1 cellular context compared by ENCODE assay signal in the genomic region with DNA sequence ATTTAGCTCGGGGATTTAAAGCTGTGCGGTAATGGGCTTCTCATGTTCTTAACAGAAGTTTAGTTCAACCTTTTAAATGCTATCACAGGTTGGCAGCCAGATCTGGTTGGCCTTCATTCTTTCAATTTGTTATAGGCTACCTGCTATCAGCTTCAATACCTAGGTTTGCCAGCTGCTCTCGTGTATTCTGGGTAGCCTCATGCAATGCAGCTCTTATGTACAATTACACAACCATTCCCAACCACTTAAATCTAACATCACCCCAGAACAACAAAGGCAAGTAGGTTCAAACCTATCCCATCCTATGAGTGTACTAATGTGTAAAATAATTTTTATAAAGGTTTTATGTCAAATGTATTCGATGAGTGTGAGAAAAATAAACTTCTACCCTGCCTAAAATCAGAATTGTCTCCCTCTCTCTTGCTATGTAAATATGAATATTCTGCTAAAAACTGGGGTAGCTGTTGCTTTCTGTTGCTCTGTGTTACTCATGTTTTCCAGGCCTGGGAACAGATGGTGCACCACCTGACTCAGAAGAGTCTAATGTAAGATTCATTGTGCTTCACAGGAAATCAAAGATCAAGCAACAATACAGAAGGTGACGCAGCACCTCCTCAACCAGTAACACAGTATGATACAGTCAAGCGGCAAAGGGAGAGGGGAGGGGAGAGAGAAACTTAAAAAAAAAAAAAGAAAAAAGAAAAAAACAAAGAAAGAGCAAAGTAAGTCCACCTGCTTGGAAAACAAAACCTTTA.
TF ChIP-seq lines count a peak whose summit lies in the region.

No MANE protein-coding gene starts in this region.

TF ChIP-seq in SK-N-SH, 30 proteins besides CTCF, POLR2A, EP300 and RAD21 (continued from another document):
- TF ChIP-seq, protein P1, sequence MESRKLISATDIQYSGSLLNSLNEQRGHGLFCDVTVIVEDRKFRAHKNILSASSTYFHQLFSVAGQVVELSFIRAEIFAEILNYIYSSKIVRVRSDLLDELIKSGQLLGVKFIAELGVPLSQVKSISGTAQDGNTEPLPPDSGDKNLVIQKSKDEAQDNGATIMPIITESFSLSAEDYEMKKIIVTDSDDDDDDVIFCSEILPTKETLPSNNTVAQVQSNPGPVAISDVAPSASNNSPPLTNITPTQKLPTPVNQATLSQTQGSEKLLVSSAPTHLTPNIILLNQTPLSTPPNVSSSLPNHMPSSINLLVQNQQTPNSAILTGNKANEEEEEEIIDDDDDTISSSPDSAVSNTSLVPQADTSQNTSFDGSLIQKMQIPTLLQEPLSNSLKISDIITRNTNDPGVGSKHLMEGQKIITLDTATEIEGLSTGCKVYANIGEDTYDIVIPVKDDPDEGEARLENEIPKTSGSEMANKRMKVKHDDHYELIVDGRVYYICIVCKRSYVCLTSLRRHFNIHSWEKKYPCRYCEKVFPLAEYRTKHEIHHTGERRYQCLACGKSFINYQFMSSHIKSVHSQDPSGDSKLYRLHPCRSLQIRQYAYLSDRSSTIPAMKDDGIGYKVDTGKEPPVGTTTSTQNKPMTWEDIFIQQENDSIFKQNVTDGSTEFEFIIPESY (IDR thresholded peaks at IDR 0.05; ENCODE audit: borderline replicate concordance, low read depth) = no peak
- TF ChIP-seq NFIC (IDR thresholded peaks at IDR 0.05; ENCODE audit: borderline replicate concordance) (no peak), CHD2 (IDR thresholded peaks at IDR 0.05; ENCODE audit: low read length, partially characterized antibody) (no peak), TAF1 (IDR thresholded peaks at IDR 0.05; ENCODE audit: borderline replicate concordance, low read depth, low read length) (no peak), TEAD4 (IDR thresholded peaks at IDR 0.05; ENCODE audit: borderline replicate concordance, insufficient read depth) (no peak), YY1 (IDR thresholded peaks at IDR 0.05; ENCODE audit: low read depth) (no peak), GABPA (IDR thresholded peaks at IDR 0.05; ENCODE audit: low read depth) (no peak)
- TF ChIP-seq, protein P2, sequence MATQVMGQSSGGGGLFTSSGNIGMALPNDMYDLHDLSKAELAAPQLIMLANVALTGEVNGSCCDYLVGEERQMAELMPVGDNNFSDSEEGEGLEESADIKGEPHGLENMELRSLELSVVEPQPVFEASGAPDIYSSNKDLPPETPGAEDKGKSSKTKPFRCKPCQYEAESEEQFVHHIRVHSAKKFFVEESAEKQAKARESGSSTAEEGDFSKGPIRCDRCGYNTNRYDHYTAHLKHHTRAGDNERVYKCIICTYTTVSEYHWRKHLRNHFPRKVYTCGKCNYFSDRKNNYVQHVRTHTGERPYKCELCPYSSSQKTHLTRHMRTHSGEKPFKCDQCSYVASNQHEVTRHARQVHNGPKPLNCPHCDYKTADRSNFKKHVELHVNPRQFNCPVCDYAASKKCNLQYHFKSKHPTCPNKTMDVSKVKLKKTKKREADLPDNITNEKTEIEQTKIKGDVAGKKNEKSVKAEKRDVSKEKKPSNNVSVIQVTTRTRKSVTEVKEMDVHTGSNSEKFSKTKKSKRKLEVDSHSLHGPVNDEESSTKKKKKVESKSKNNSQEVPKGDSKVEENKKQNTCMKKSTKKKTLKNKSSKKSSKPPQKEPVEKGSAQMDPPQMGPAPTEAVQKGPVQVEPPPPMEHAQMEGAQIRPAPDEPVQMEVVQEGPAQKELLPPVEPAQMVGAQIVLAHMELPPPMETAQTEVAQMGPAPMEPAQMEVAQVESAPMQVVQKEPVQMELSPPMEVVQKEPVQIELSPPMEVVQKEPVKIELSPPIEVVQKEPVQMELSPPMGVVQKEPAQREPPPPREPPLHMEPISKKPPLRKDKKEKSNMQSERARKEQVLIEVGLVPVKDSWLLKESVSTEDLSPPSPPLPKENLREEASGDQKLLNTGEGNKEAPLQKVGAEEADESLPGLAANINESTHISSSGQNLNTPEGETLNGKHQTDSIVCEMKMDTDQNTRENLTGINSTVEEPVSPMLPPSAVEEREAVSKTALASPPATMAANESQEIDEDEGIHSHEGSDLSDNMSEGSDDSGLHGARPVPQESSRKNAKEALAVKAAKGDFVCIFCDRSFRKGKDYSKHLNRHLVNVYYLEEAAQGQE (IDR thresholded peaks at IDR 0.05; ENCODE audit: low read depth, low read length) = no peak
- TF ChIP-seq, protein P3, sequence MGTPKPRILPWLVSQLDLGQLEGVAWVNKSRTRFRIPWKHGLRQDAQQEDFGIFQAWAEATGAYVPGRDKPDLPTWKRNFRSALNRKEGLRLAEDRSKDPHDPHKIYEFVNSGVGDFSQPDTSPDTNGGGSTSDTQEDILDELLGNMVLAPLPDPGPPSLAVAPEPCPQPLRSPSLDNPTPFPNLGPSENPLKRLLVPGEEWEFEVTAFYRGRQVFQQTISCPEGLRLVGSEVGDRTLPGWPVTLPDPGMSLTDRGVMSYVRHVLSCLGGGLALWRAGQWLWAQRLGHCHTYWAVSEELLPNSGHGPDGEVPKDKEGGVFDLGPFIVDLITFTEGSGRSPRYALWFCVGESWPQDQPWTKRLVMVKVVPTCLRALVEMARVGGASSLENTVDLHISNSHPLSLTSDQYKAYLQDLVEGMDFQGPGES (IDR thresholded peaks at IDR 0.05; ENCODE audit: low read depth, low read length) = no peak
TF ChIP-seq in SK-N-SH: peak in this region for 8.
